8 cellular contexts compared by ENCODE assay signal in the genomic region with DNA sequence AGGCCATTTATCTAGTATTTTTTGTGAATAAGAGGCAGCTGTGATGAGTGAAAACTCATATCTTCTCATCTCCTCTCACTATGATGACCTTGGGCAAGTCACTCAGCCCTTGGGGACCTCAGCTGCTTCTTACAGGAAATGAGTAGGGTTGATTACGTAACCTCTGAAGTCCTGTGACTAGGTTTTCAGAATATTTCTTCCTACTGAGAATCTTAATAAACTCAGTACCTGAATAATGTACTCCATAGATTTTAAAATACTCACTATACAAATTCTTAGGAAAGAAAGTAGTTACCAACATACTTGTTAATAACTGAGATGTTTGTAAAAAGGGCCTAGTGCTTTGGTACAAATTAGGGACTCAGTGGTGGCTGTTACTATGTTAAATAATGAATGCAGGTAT.
DNase-seq lines count a peak whose midpoint lies in the region; ATAC-seq and TF ChIP-seq lines count a peak whose summit lies in the region.

No MANE protein-coding gene starts in this region.

- WGBS in ovary, 3 donors, result 78 to 95% (median 78%) methylated on average over 1 of the region's 1 CpG

- TF ChIP-seq POLR2A in ovary (IDR thresholded peaks at IDR 0.05), result no peak

- H3K27ac Mint-ChIP-seq in IgD-negative memory B cell, result peak overlapping the region; percentile 98 to 100 (median 99)
- H3K27ac Mint-ChIP-seq in activated CD4-positive, alpha-beta T cell treated with anti-CD3 and anti-CD28 coated beads, Interleukin-2, amount 10 ng/mL, durations not matched to agents 24 days and 14 days, result no peak overlapping the region

- peaks cover 17% of the 10 kb centered on the region for H3K36me3 ChIP-seq in left ventricle myocardium inferior
- peaks cover 14 to 15% of the 10 kb centered on the region in 2 donors for H3K36me3 ChIP-seq in stomach smooth muscle (ENCODE audit: control insufficient read depth in 2 of 2, insufficient read depth in 2 of 2, low read length in 2 of 2)
- no peaks in the 10 kb centered on the region for H3K36me3 ChIP-seq in ovary

- peak overlapping the region; percentile 48 to 92 (median 90) for H3K4me3 Mint-ChIP-seq in IgD-negative memory B cell
- H3K4me3 Mint-ChIP-seq in activated CD4-positive, alpha-beta T cell treated with anti-CD3 and anti-CD28 coated beads, Interleukin-2, amount 10 ng/mL, durations not matched to agents 24 days and 14 days, result no peak overlapping the region

- H3K9me3 Mint-ChIP-seq in IgD-negative memory B cell, result no peaks in the 10 kb centered on the region
- H3K9me3 Mint-ChIP-seq in activated CD4-positive, alpha-beta T cell treated with anti-CD3 and anti-CD28 coated beads, Interleukin-2, amount 10 ng/mL, durations not matched to agents 24 days and 14 days, result no peaks in the 10 kb centered on the region

- H3K36me3 Mint-ChIP-seq in IgD-negative memory B cell, result peaks cover 3% of the 10 kb centered on the region
- peaks cover 21% of the 10 kb centered on the region for H3K36me3 Mint-ChIP-seq in activated CD4-positive, alpha-beta T cell treated with anti-CD3 and anti-CD28 coated beads, Interleukin-2, amount 10 ng/mL, durations not matched to agents 24 days and 14 days (ENCODE audit: low read depth)

- DNase-seq in GM03348 (ENCODE audit: low spot score), result peak; percentile 65
- peak; percentile 75 for DNase-seq in activated CD4-positive, alpha-beta T cell treated with anti-CD3 and anti-CD28 coated beads, Interleukin-2, amount 10 ng/mL, durations not matched to agents 24 days and 14 days
- DNase-seq in left ventricle myocardium inferior, result peak; percentile 53
- DNase-seq in NCI-H2107 treated with DMSO at 0.1 percent for 48 hours (lab: John Stamatoyannopoulos, UW; ENCODE audit: unreplicated experiment), result no peak
- DNase-seq in ovary, result no peak

- TF ChIP-seq EP300 in ovary (IDR thresholded peaks at IDR 0.05), result no peak

- H3K4me3 ChIP-seq in left ventricle myocardium inferior (no peak overlapping the region), stomach smooth muscle (ENCODE audit: low read length in 2 of 2) (peak overlapping the region in 1 of 2 donors; percentile 16), ovary (no peak overlapping the region)

- H3K27me3 Mint-ChIP-seq in IgD-negative memory B cell, result peaks cover 3% of the 10 kb centered on the region
- H3K27me3 Mint-ChIP-seq in activated CD4-positive, alpha-beta T cell treated with anti-CD3 and anti-CD28 coated beads, Interleukin-2, amount 10 ng/mL, durations not matched to agents 24 days and 14 days, result peaks cover 4% of the 10 kb centered on the region

- H3K4me1 ChIP-seq in left ventricle myocardium inferior (peaks cover 70% of the 10 kb centered on the region), stomach smooth muscle (ENCODE audit: control insufficient read depth, insufficient read depth, low read length) (peaks cover 27% of the 10 kb centered on the region), ovary (ENCODE audit: insufficient read depth) (no peaks in the 10 kb centered on the region)

- H3K27ac ChIP-seq in left ventricle myocardium inferior (replicated peaks), result peak overlapping the region; percentile 86
- peak overlapping the region; percentile 49 for H3K27ac ChIP-seq in stomach smooth muscle (ENCODE audit: low read length)
- H3K27ac ChIP-seq in ovary, result no peak overlapping the region

- ATAC-seq in GM21423 (IDR thresholded peaks at IDR 0.05; ENCODE audit: unreplicated experiment), result peak; percentile 65

- TF ChIP-seq CTCF in left ventricle myocardium inferior (IDR thresholded peaks at IDR 0.05; ENCODE audit: borderline replicate concordance), result no peak
- no peak for TF ChIP-seq CTCF in ovary (IDR thresholded peaks at IDR 0.05)

- H3K27me3 ChIP-seq in left ventricle myocardium inferior (ENCODE audit: low read depth), result no peaks in the 10 kb centered on the region
- H3K27me3 ChIP-seq in stomach smooth muscle (ENCODE audit: control insufficient read depth in 1 of 2, insufficient read depth in 2 of 2, low read length in 2 of 2), result no peaks in the 10 kb centered on the region
- H3K27me3 ChIP-seq in ovary, result no peaks in the 10 kb centered on the region

- H3K9me3 ChIP-seq in left ventricle myocardium inferior (replicated peaks) (no peaks in the 10 kb centered on the region), stomach smooth muscle (ENCODE audit: control insufficient read depth in 2 of 2, low read length in 2 of 2) (no peaks in the 10 kb centered on the region), ovary (no peaks in the 10 kb centered on the region)

- peak overlapping the region in 1 of 2 donors; percentile 5 for H3K9ac ChIP-seq in stomach smooth muscle (ENCODE audit: low read length in 2 of 2)

- peaks cover 42 to 65% (median 49%) of the 10 kb centered on the region in 3 donors for H3K4me1 Mint-ChIP-seq in IgD-negative memory B cell
- H3K4me1 Mint-ChIP-seq in activated CD4-positive, alpha-beta T cell treated with anti-CD3 and anti-CD28 coated beads, Interleukin-2, amount 10 ng/mL, durations not matched to agents 24 days and 14 days, result peaks cover 27% of the 10 kb centered on the region

- intact Hi-C loops in activated CD4-positive, alpha-beta T cell treated with anti-CD3 and anti-CD28 coated beads, Interleukin-2, amount 10 ng/mL, durations not matched to agents 24 days and 14 days (cut with micrococcal nuclease), result no loop called here
- intact Hi-C loops in left ventricle myocardium inferior (cut with micrococcal nuclease) (no loop called here), ovary (cut with DNase I) (no loop called here)

Comparison
In these comparisons a context has a peak if more than half of its experiments do, and no peak if none do; other contexts are left out.
1. DNase-seq: peak in GM03348 (single experiment), activated CD4-positive, alpha-beta T cell treated with anti-CD3 and anti-CD28 coated beads, Interleukin-2, amount 10 ng/mL, durations not matched to agents 24 days and 14 days (single experiment) and left ventricle myocardium inferior (single experiment); none in NCI-H2107 treated with DMSO at 0.1 percent for 48 hours (single experiment) and ovary (0 of 5).
2. H3K27ac ChIP-seq: peak in left ventricle myocardium inferior (single experiment) and stomach smooth muscle (single experiment); none in ovary (0 of 2).